Comparison of ENCODE assay signal across 36 cellular contexts in genomic region chr12:108145011-108145410, GRCh38. TPM values are rescaled to one million over a fixed set of nuclear protein-coding genes. Genes with fewer than 3 reads are reported as not detected.
"Had no signal": no experiment of that assay in that cellular context is flagged by ENCODE, and none has a peak within 500 bp of the region (broad histone marks: within the 10 kb centered on the region; RNA-seq: fewer than 3 reads in every experiment).

No MANE protein-coding gene starts in this region.

- H3K4me1 ChIP-seq: ascending aorta, breast epithelium, foreskin keratinocyte, gastrocnemius medialis had no signal

- H3K4me1 Mint-ChIP-seq: activated CD4-positive, alpha-beta T cell treated with anti-CD3 and anti-CD28 coated beads for 36 hours; activated CD4-positive, alpha-beta T cell treated with anti-CD3 and anti-CD28 coated beads, Interleukin-2, amount 10 ng/mL, durations not matched to agents 24 days and 14 days; activated CD8-positive, alpha-beta memory T cell treated with anti-CD3 and anti-CD28 coated beads, Interleukin-2, amount 10 ng/mL, durations not matched to agents 7 days and 5 days; activated naive CD4-positive, alpha-beta T cell treated with anti-CD3 and anti-CD28 coated beads, Interleukin-2, amount 10 ng/mL, durations not matched to agents 7 days and 5 days; activated naive CD8-positive, alpha-beta T cell treated with anti-CD3 and anti-CD28 coated beads, Interleukin-2, amount 10 ng/mL, durations not matched to agents 7 days and 5 days; central memory CD8-positive, alpha-beta T cell had no signal

- DNase-seq: activated CD4-positive, alpha-beta memory T cell treated with anti-CD3 and anti-CD28 coated beads for 36 hours; activated CD4-positive, alpha-beta T cell treated with anti-CD3 and anti-CD28 coated beads for 36 hours; activated CD4-positive, alpha-beta T cell treated with anti-CD3 and anti-CD28 coated beads, Interleukin-2, amount 10 ng/mL, durations not matched to agents 24 days and 14 days; activated CD4-positive, CD25-positive, alpha-beta regulatory T cell; activated CD4-positive, CD25-positive, alpha-beta regulatory T cell treated with anti-CD3 and anti-CD28 coated beads, Interleukin-2, amount 50 U/mL, for 72 hours; activated CD8-positive, alpha-beta memory T cell treated with anti-CD3 and anti-CD28 coated beads, Interleukin-2, amount 10 ng/mL, durations not matched to agents 7 days and 5 days; activated CD8-positive, alpha-beta memory T cell treated with anti-CD3 and anti-CD28 coated beads, Interleukin-2, amount 50 U/mL, for 4 hours; activated CD8-positive, alpha-beta T cell treated with anti-CD3 and anti-CD28 coated beads, Interleukin-2, amount 10 ng/mL, durations not matched to agents 7 days and 5 days; activated gamma-delta T cell; activated naive CD4-positive, alpha-beta T cell; activated naive CD4-positive, alpha-beta T cell treated with anti-CD3 and anti-CD28 coated beads, Interleukin-2, amount 10 ng/mL, durations not matched to agents 7 days and 5 days; activated naive CD8-positive, alpha-beta T cell treated with anti-CD3 and anti-CD28 coated beads, Interleukin-2, amount 10 ng/mL, durations not matched to agents 7 days and 5 days; activated T-cell treated with anti-CD3 and anti-CD28 coated beads, Interleukin-2, amount 50 U/mL, for 1 hour; activated T-cell treated with anti-CD3 and anti-CD28 coated beads, Interleukin-2, amount 50 U/mL, for 48 hours; dorsolateral prefrontal cortex; effector memory CD4-positive, alpha-beta T cell; endodermal cell; foreskin keratinocyte; gastrocnemius medialis; glutamatergic neuron; T-helper 2 cell; WERI-Rb-1 had no signal

- H3K36me3 ChIP-seq: ascending aorta, breast epithelium, cardiac muscle cell, gastrocnemius medialis, WERI-Rb-1 had no signal

- H3K27me3 ChIP-seq: ascending aorta, breast epithelium, cardiac muscle cell, dorsolateral prefrontal cortex, foreskin keratinocyte, gastrocnemius medialis had no signal

- H3K9me3 Mint-ChIP-seq: activated CD4-positive, alpha-beta memory T cell treated with anti-CD3 and anti-CD28 coated beads for 36 hours; activated CD4-positive, alpha-beta T cell treated with anti-CD3 and anti-CD28 coated beads, Interleukin-2, amount 10 ng/mL, durations not matched to agents 24 days and 14 days; activated naive CD4-positive, alpha-beta T cell treated with anti-CD3 and anti-CD28 coated beads, Interleukin-2, amount 10 ng/mL, durations not matched to agents 7 days and 5 days; activated naive CD4-positive, alpha-beta T cell treated with anti-CD3 and anti-CD28 coated beads, Interleukin-2, amount 50 U/mL, for 72 hours; activated naive CD8-positive, alpha-beta T cell treated with anti-CD3 and anti-CD28 coated beads, Interleukin-2, amount 10 ng/mL, durations not matched to agents 7 days and 5 days; activated T-helper 1 cell treated with anti-CD3 and anti-CD28 coated beads, Interleukin-12 subunit alpha, Interleukin-12 subunit beta, Interleukin-2, Interleukin-4 antibody, amounts not matched to agents 30 ng/mL and 10 ng/mL and 1 ng/mL, durations not matched to agents 14 hours and 24 hours and 36 hours; activated T-helper 2 cell treated with anti-CD3 and anti-CD28 coated beads, Interferon-gamma antibody, Interleukin-2, Interleukin-4, amounts not matched to agents 10 μg/mL and 5 μg/mL and 100 μg/mL, durations not matched to agents 14 hours and 24 hours and 36 hours; brain; central memory CD8-positive, alpha-beta T cell; dendritic cell treated with granulocyte-macrophage colony-stimulating factor and Interleukin-4, amounts not matched to agents 40 ng/mL and 50 ng/mL, for 4 days; endodermal cell had no signal

- H3K27ac ChIP-seq: ascending aorta, breast epithelium, cardiac muscle cell, coronary artery, foreskin keratinocyte, gastrocnemius medialis, WERI-Rb-1 had no signal

- H3K9me3 ChIP-seq: ascending aorta, breast epithelium, gastrocnemius medialis had no signal

- ATAC-seq: activated CD4-positive, alpha-beta T cell treated with anti-CD3 and anti-CD28 coated beads for 36 hours; activated CD8-positive, alpha-beta memory T cell treated with anti-CD3 and anti-CD28 coated beads, Interleukin-2, amount 10 ng/mL, durations not matched to agents 7 days and 5 days; activated CD8-positive, alpha-beta T cell treated with anti-CD3 and anti-CD28 coated beads, Interleukin-2, amount 10 ng/mL, durations not matched to agents 7 days and 5 days; activated naive CD4-positive, alpha-beta T cell treated with anti-CD3 and anti-CD28 coated beads, Interleukin-2, amount 50 U/mL, for 72 hours; esophagus mucosa; foreskin keratinocyte; gastrocnemius medialis had no signal

- H3K27me3 Mint-ChIP-seq: activated CD4-positive, alpha-beta T cell treated with anti-CD3 and anti-CD28 coated beads, Interleukin-2, amount 10 ng/mL, durations not matched to agents 24 days and 14 days; activated CD8-positive, alpha-beta memory T cell treated with anti-CD3 and anti-CD28 coated beads, Interleukin-2, amount 10 ng/mL, durations not matched to agents 7 days and 5 days had no signal

- H3K4me3 ChIP-seq: ascending aorta, breast epithelium, cardiac muscle cell, coronary artery, dorsolateral prefrontal cortex, gastrocnemius medialis had no signal

- H3K4me3 Mint-ChIP-seq: activated CD4-positive, alpha-beta memory T cell treated with anti-CD3 and anti-CD28 coated beads for 36 hours; activated CD4-positive, alpha-beta T cell treated with anti-CD3 and anti-CD28 coated beads for 36 hours; activated CD4-positive, alpha-beta T cell treated with anti-CD3 and anti-CD28 coated beads, Interleukin-2, amount 10 ng/mL, durations not matched to agents 24 days and 14 days; activated CD8-positive, alpha-beta memory T cell treated with anti-CD3 and anti-CD28 coated beads, Interleukin-2, amount 10 ng/mL, durations not matched to agents 7 days and 5 days; activated CD8-positive, alpha-beta T cell treated with anti-CD3 and anti-CD28 coated beads, Interleukin-2, amount 10 ng/mL, durations not matched to agents 7 days and 5 days; activated naive CD4-positive, alpha-beta T cell treated with anti-CD3 and anti-CD28 coated beads, Interleukin-2, amount 10 ng/mL, durations not matched to agents 7 days and 5 days; activated naive CD8-positive, alpha-beta T cell treated with anti-CD3 and anti-CD28 coated beads, Interleukin-2, amount 10 ng/mL, durations not matched to agents 7 days and 5 days; activated T-helper 1 cell treated with anti-CD3 and anti-CD28 coated beads, Interleukin-12 subunit alpha, Interleukin-12 subunit beta, Interleukin-2, Interleukin-4 antibody, amounts not matched to agents 30 ng/mL and 10 ng/mL and 1 ng/mL, durations not matched to agents 14 hours and 24 hours and 36 hours; brain; central memory CD8-positive, alpha-beta T cell; dendritic cell treated with granulocyte-macrophage colony-stimulating factor and Interleukin-4, amounts not matched to agents 40 ng/mL and 50 ng/mL, for 4 days; endodermal cell had no signal

- H3K36me3 Mint-ChIP-seq: activated CD4-positive, alpha-beta memory T cell treated with anti-CD3 and anti-CD28 coated beads for 36 hours; activated CD8-positive, alpha-beta memory T cell treated with anti-CD3 and anti-CD28 coated beads, Interleukin-2, amount 10 ng/mL, durations not matched to agents 7 days and 5 days; activated naive CD4-positive, alpha-beta T cell treated with anti-CD3 and anti-CD28 coated beads, Interleukin-2, amount 10 ng/mL, durations not matched to agents 7 days and 5 days; activated naive CD4-positive, alpha-beta T cell treated with anti-CD3 and anti-CD28 coated beads, Interleukin-2, amount 50 U/mL, for 72 hours; activated naive CD8-positive, alpha-beta T cell treated with anti-CD3 and anti-CD28 coated beads, Interleukin-2, amount 10 ng/mL, durations not matched to agents 7 days and 5 days; brain had no signal

- H3K27ac Mint-ChIP-seq: activated CD4-positive, alpha-beta memory T cell treated with anti-CD3 and anti-CD28 coated beads for 36 hours; activated CD4-positive, alpha-beta T cell treated with anti-CD3 and anti-CD28 coated beads for 36 hours; activated CD4-positive, alpha-beta T cell treated with anti-CD3 and anti-CD28 coated beads, Interleukin-2, amount 10 ng/mL, durations not matched to agents 24 days and 14 days; activated CD8-positive, alpha-beta memory T cell treated with anti-CD3 and anti-CD28 coated beads, Interleukin-2, amount 10 ng/mL, durations not matched to agents 7 days and 5 days; activated CD8-positive, alpha-beta T cell treated with anti-CD3 and anti-CD28 coated beads, Interleukin-2, amount 10 ng/mL, durations not matched to agents 7 days and 5 days; activated naive CD4-positive, alpha-beta T cell treated with anti-CD3 and anti-CD28 coated beads, Interleukin-2, amount 10 ng/mL, durations not matched to agents 7 days and 5 days; activated naive CD4-positive, alpha-beta T cell treated with anti-CD3 and anti-CD28 coated beads, Interleukin-2, amount 50 U/mL, for 72 hours; activated naive CD8-positive, alpha-beta T cell treated with anti-CD3 and anti-CD28 coated beads, Interleukin-2, amount 10 ng/mL, durations not matched to agents 7 days and 5 days; activated T-helper 1 cell treated with anti-CD3 and anti-CD28 coated beads, Interleukin-12 subunit alpha, Interleukin-12 subunit beta, Interleukin-2, Interleukin-4 antibody, amounts not matched to agents 30 ng/mL and 10 ng/mL and 1 ng/mL, durations not matched to agents 14 hours and 24 hours and 36 hours; activated T-helper 2 cell treated with anti-CD3 and anti-CD28 coated beads, Interferon-gamma antibody, Interleukin-2, Interleukin-4, amounts not matched to agents 10 μg/mL and 5 μg/mL and 100 μg/mL, durations not matched to agents 14 hours and 24 hours and 36 hours; dendritic cell treated with granulocyte-macrophage colony-stimulating factor and Interleukin-4, amounts not matched to agents 40 ng/mL and 50 ng/mL, for 4 days; endodermal cell had no signal

RNA-seq across cellular contexts. Expression of gene WSCD2, which starts 15.9 kb away (rescaled TPM):
- total RNA-seq: activated CD4-positive, alpha-beta memory T cell treated with anti-CD3 and anti-CD28 coated beads for 36 hours; activated CD4-positive, alpha-beta T cell treated with anti-CD3 and anti-CD28 coated beads for 36 hours; activated CD4-positive, alpha-beta T cell treated with anti-CD3 and anti-CD28 coated beads, Interleukin-2, amount 10 ng/mL, durations not matched to agents 24 days and 14 days; activated CD8-positive, alpha-beta memory T cell treated with anti-CD3 and anti-CD28 coated beads for 36 hours; activated CD8-positive, alpha-beta memory T cell treated with anti-CD3 and anti-CD28 coated beads, Interleukin-2, amount 10 ng/mL, durations not matched to agents 7 days and 5 days; activated CD8-positive, alpha-beta T cell treated with anti-CD3 and anti-CD28 coated beads, Interleukin-2, amount 10 ng/mL, durations not matched to agents 7 days and 5 days; activated naive CD4-positive, alpha-beta T cell treated with anti-CD3 and anti-CD28 coated beads, Interleukin-2, amount 50 U/mL, for 72 hours; activated naive CD8-positive, alpha-beta T cell treated with anti-CD3 and anti-CD28 coated beads, Interleukin-2, amount 10 ng/mL, durations not matched to agents 7 days and 5 days; activated T-helper 1 cell treated with anti-CD3 and anti-CD28 coated beads, Interleukin-12 subunit alpha, Interleukin-12 subunit beta, Interleukin-2, Interleukin-4 antibody, amounts not matched to agents 30 ng/mL and 10 ng/mL and 1 ng/mL, durations not matched to agents 14 hours and 24 hours and 36 hours; activated T-helper 2 cell treated with anti-CD3 and anti-CD28 coated beads, Interferon-gamma antibody, Interleukin-2, Interleukin-4, amounts not matched to agents 10 μg/mL and 5 μg/mL and 100 μg/mL, durations not matched to agents 14 hours and 24 hours and 36 hours; epithelial cell of proximal tubule; foreskin keratinocyte; T-helper 1 cell treated with Interleukin-12 subunit alpha and Interleukin-12 subunit beta and Interleukin-4 antibody, amounts not matched to agents 30 ng/mL and 1 ng/mL, for 36 hours had no signal
- polyA plus RNA-seq: foreskin keratinocyte had no signal
